Comparison of ENCODE assay signal across 8 cellular contexts in genomic region chr20:63497946-63498935, GRCh38. TPM values are rescaled to one million over a fixed set of nuclear protein-coding genes. Genes with fewer than 3 reads are reported as not detected.
DNase-seq lines count a peak whose midpoint lies in the region; ATAC-seq and TF ChIP-seq lines count a peak whose summit lies in the region.

No MANE protein-coding gene starts in this region.

- H3K9me2 ChIP-seq in MM.1S (replicated peaks; ENCODE audit: insufficient read depth, low read length) = no peaks in the 10 kb centered on the region

- ATAC-seq in upper lobe of left lung (ENCODE audit: low FRiP score in 2 of 2) = no peak

- no peaks in the 10 kb centered on the region for H3K79me2 ChIP-seq in MM.1S (ENCODE audit: low read length)

- no peaks in the 10 kb centered on the region for H3K9me3 ChIP-seq in iPS-20b (ENCODE audit: insufficient read depth, low read depth, low read length)
- no peaks in the 10 kb centered on the region for H3K9me3 ChIP-seq in upper lobe of left lung
- no peaks in the 10 kb centered on the region for H3K9me3 ChIP-seq in MM.1S (replicated peaks; ENCODE audit: insufficient read depth, low read length)
- no peaks in the 10 kb centered on the region for H3K9me3 ChIP-seq in tibial artery

- H3K27me3 ChIP-seq in iPS-20b (ENCODE audit: insufficient read depth, low read length) (peaks cover 55% of the 10 kb centered on the region), upper lobe of left lung (peaks cover 0 to 43% (median 24%) of the 10 kb centered on the region in 4 donors), MM.1S (replicated peaks; ENCODE audit: insufficient read depth, low read length) (peaks cover 59% of the 10 kb centered on the region), tibial artery (peaks cover 0 to 95% of the 10 kb centered on the region in 2 donors)

- peaks cover 2% of the 10 kb centered on the region for H3K27me3 Mint-ChIP-seq in activated naive CD8-positive, alpha-beta T cell
- H3K27me3 Mint-ChIP-seq in activated naive CD8-positive, alpha-beta T cell treated with anti-CD3 and anti-CD28 coated beads for 36 hours = peaks cover 21% of the 10 kb centered on the region
- H3K27me3 Mint-ChIP-seq in activated T-helper 2 cell treated with anti-CD3 and anti-CD28 coated beads, Interferon-gamma antibody, Interleukin-2, Interleukin-4, amounts not matched to agents 10 μg/mL and 5 μg/mL and 100 μg/mL, durations not matched to agents 14 hours and 24 hours and 36 hours (ENCODE audit: low read depth) = peaks cover 19% of the 10 kb centered on the region

- H3K27ac Mint-ChIP-seq in activated naive CD8-positive, alpha-beta T cell = no peak overlapping the region
- no peak overlapping the region for H3K27ac Mint-ChIP-seq in activated naive CD8-positive, alpha-beta T cell treated with anti-CD3 and anti-CD28 coated beads for 36 hours
- no peak overlapping the region for H3K27ac Mint-ChIP-seq in activated T-helper 2 cell treated with anti-CD3 and anti-CD28 coated beads, Interferon-gamma antibody, Interleukin-2, Interleukin-4, amounts not matched to agents 10 μg/mL and 5 μg/mL and 100 μg/mL, durations not matched to agents 14 hours and 24 hours and 36 hours

- H3K27ac ChIP-seq in angular gyrus (ENCODE audit: low read depth, low read length) (peak overlapping the region; percentile 40), iPS-20b (ENCODE audit: low read length) (no peak overlapping the region), upper lobe of left lung (no peak overlapping the region), MM.1S (ENCODE audit: low read length) (no peak overlapping the region), tibial artery (no peak overlapping the region)

- H3K4me3 ChIP-seq in iPS-20b (ENCODE audit: low read length) (peak overlapping the region; percentile 47; the same call in 1 of the 2 replicates), upper lobe of left lung (peak overlapping the region in 3 of 4 donors; percentile 36 to 49 (median 47)), MM.1S (ENCODE audit: low read length) (no peak overlapping the region), tibial artery (peak overlapping the region in 1 of 2 donors; percentile 41)

- peaks cover 2% of the 10 kb centered on the region for H3K4me1 Mint-ChIP-seq in activated naive CD8-positive, alpha-beta T cell (ENCODE audit: low read depth)
- peaks cover 4% of the 10 kb centered on the region for H3K4me1 Mint-ChIP-seq in activated naive CD8-positive, alpha-beta T cell treated with anti-CD3 and anti-CD28 coated beads for 36 hours
- peaks cover 2% of the 10 kb centered on the region for H3K4me1 Mint-ChIP-seq in activated T-helper 2 cell treated with anti-CD3 and anti-CD28 coated beads, Interferon-gamma antibody, Interleukin-2, Interleukin-4, amounts not matched to agents 10 μg/mL and 5 μg/mL and 100 μg/mL, durations not matched to agents 14 hours and 24 hours and 36 hours (ENCODE audit: low read depth)

- intact Hi-C loops in activated T-helper 2 cell treated with anti-CD3 and anti-CD28 coated beads, Interferon-gamma antibody, Interleukin-2, Interleukin-4, amounts not matched to agents 10 μg/mL and 5 μg/mL and 100 μg/mL, durations not matched to agents 14 hours and 24 hours and 36 hours (cut with micrococcal nuclease) = loop anchor here (2.0 kb wide), 1 partner anchor 63 kb away; no protein-coding TSS in a partner anchor
- intact Hi-C loops in tibial artery (cut with DNase I; ENCODE audit: low total_unique reads) = no loop called here

- H3K9ac ChIP-seq in iPS-20b (ENCODE audit: low read depth, low read length) (no peak overlapping the region), MM.1S (ENCODE audit: low read length) (no peak overlapping the region)

- no peak overlapping the region for H2AFZ ChIP-seq in MM.1S (ENCODE audit: low read length)

- H4K20me1 ChIP-seq in MM.1S (ENCODE audit: insufficient read depth, low read length) = no peaks in the 10 kb centered on the region

- no peak for DNase-seq in activated naive CD8-positive, alpha-beta T cell treated with anti-CD3 and anti-CD28 coated beads for 36 hours
- DNase-seq in upper lobe of left lung (peak; percentile 37 to 81), MM.1S (no peak), tibial artery (no peak)
- no peak for DNase-seq in activated T-helper 2 cell treated with anti-CD3 and anti-CD28 coated beads, Interferon-gamma antibody, Interleukin-2, Interleukin-4, amounts not matched to agents 10 μg/mL and 5 μg/mL and 100 μg/mL, durations not matched to agents 14 hours and 24 hours and 36 hours (ENCODE audit: low spot score)

- H3K4me1 ChIP-seq in iPS-20b (ENCODE audit: insufficient read depth, low read length) (no peaks in the 10 kb centered on the region; the same call in 1 of the 2 replicates), upper lobe of left lung (peaks cover 21 to 37% (median 23%) of the 10 kb centered on the region in 4 donors), MM.1S (ENCODE audit: low read length) (peaks cover 8% of the 10 kb centered on the region), tibial artery (peaks cover 0 to 35% (median 28%) of the 10 kb centered on the region in 4 donors)

- H3K9me3 Mint-ChIP-seq in activated naive CD8-positive, alpha-beta T cell (ENCODE audit: low read depth) = no peaks in the 10 kb centered on the region
- H3K9me3 Mint-ChIP-seq in activated naive CD8-positive, alpha-beta T cell treated with anti-CD3 and anti-CD28 coated beads for 36 hours = no peaks in the 10 kb centered on the region
- H3K9me3 Mint-ChIP-seq in activated T-helper 2 cell treated with anti-CD3 and anti-CD28 coated beads, Interferon-gamma antibody, Interleukin-2, Interleukin-4, amounts not matched to agents 10 μg/mL and 5 μg/mL and 100 μg/mL, durations not matched to agents 14 hours and 24 hours and 36 hours = no peaks in the 10 kb centered on the region

- 9% methylated on average over 7 of the region's 60 CpGs; no CpG with 5 or more reads in 1 of the 2 donors for WGBS in upper lobe of left lung, 2 donors

- no peak for TF ChIP-seq CTCF in upper lobe of left lung (IDR thresholded peaks at IDR 0.05)
- TF ChIP-seq CTCF in MM.1S (IDR thresholded peaks at IDR 0.05; ENCODE audit: low read length) = no peak
- no peak for TF ChIP-seq CTCF in tibial artery (IDR thresholded peaks at IDR 0.05)

- H3K36me3 Mint-ChIP-seq in activated naive CD8-positive, alpha-beta T cell = no peaks in the 10 kb centered on the region
- no peaks in the 10 kb centered on the region for H3K36me3 Mint-ChIP-seq in activated naive CD8-positive, alpha-beta T cell treated with anti-CD3 and anti-CD28 coated beads for 36 hours
- H3K36me3 Mint-ChIP-seq in activated T-helper 2 cell treated with anti-CD3 and anti-CD28 coated beads, Interferon-gamma antibody, Interleukin-2, Interleukin-4, amounts not matched to agents 10 μg/mL and 5 μg/mL and 100 μg/mL, durations not matched to agents 14 hours and 24 hours and 36 hours (ENCODE audit: low read depth) = no peaks in the 10 kb centered on the region

- peak overlapping the region; percentile 44 for H3K4me3 Mint-ChIP-seq in activated naive CD8-positive, alpha-beta T cell
- no peak overlapping the region for H3K4me3 Mint-ChIP-seq in activated naive CD8-positive, alpha-beta T cell treated with anti-CD3 and anti-CD28 coated beads for 36 hours
- no peak overlapping the region for H3K4me3 Mint-ChIP-seq in activated T-helper 2 cell treated with anti-CD3 and anti-CD28 coated beads, Interferon-gamma antibody, Interleukin-2, Interleukin-4, amounts not matched to agents 10 μg/mL and 5 μg/mL and 100 μg/mL, durations not matched to agents 14 hours and 24 hours and 36 hours (ENCODE audit: low read depth)

- H3K36me3 ChIP-seq in iPS-20b (ENCODE audit: insufficient read depth, low read depth, low read length) = no peaks in the 10 kb centered on the region
- H3K36me3 ChIP-seq in upper lobe of left lung = no peaks in the 10 kb centered on the region
- no peaks in the 10 kb centered on the region for H3K36me3 ChIP-seq in MM.1S (replicated peaks; ENCODE audit: insufficient read depth, low read length)
- no peaks in the 10 kb centered on the region for H3K36me3 ChIP-seq in tibial artery

- TF ChIP-seq EP300 in upper lobe of left lung (IDR thresholded peaks at IDR 0.05) = no peak

- no peak for TF ChIP-seq POLR2A in upper lobe of left lung (IDR thresholded peaks at IDR 0.05)

- no peak overlapping the region for H3K4me2 ChIP-seq in MM.1S (ENCODE audit: low read depth, low read length)

- H3F3A ChIP-seq in MM.1S (ENCODE audit: insufficient read depth, low read length) = no peaks in the 10 kb centered on the region

RNA-seq across cellular contexts. Expression of gene EEF1A2, which starts 0.6 kb away (rescaled TPM):
- under 1 TPM in 1 of 2 experiments, not detected in 1; 0.27 TPM for total RNA-seq in activated naive CD8-positive, alpha-beta T cell treated with anti-CD3 and anti-CD28 coated beads for 36 hours
- total RNA-seq in upper lobe of left lung = 1 to 10 TPM in 2 of 6 donors, under 1 TPM in 2, not detected in 2; 0.61 to 1.6 (median 1.1) TPM
- total RNA-seq in activated T-helper 2 cell treated with anti-CD3 and anti-CD28 coated beads, Interferon-gamma antibody, Interleukin-2, Interleukin-4, amounts not matched to agents 10 μg/mL and 5 μg/mL and 100 μg/mL, durations not matched to agents 14 hours and 24 hours and 36 hours = 1.4 and 2.4 TPM in 2 replicates

RNA-seq across cellular contexts. Expression of gene PPDPF, which starts 22.3 kb away (rescaled TPM):
- 100 to 1,000 TPM; 128 to 136 TPM for total RNA-seq in activated naive CD8-positive, alpha-beta T cell treated with anti-CD3 and anti-CD28 coated beads for 36 hours
- total RNA-seq in upper lobe of left lung = 100 to 1,000 TPM in 5 of 6 donors, 10 to 100 TPM in 1; 91.1 to 468 (median 416) TPM
- total RNA-seq in activated T-helper 2 cell treated with anti-CD3 and anti-CD28 coated beads, Interferon-gamma antibody, Interleukin-2, Interleukin-4, amounts not matched to agents 10 μg/mL and 5 μg/mL and 100 μg/mL, durations not matched to agents 14 hours and 24 hours and 36 hours = 135 and 143 TPM in 2 replicates

RNA-seq across cellular contexts. Expression of gene KCNQ2, which starts 25.8 kb away (rescaled TPM):
- under 1 TPM in 1 of 2 experiments, not detected in 1; 0.19 TPM for total RNA-seq in activated naive CD8-positive, alpha-beta T cell treated with anti-CD3 and anti-CD28 coated beads for 36 hours
- total RNA-seq in upper lobe of left lung = under 1 TPM in 1 of 6 donors, not detected in 5; 0.66 TPM
- total RNA-seq in activated T-helper 2 cell treated with anti-CD3 and anti-CD28 coated beads, Interferon-gamma antibody, Interleukin-2, Interleukin-4, amounts not matched to agents 10 μg/mL and 5 μg/mL and 100 μg/mL, durations not matched to agents 14 hours and 24 hours and 36 hours = not detected in 2 replicates

RNA-seq across cellular contexts. Expression of gene PTK6, which starts 38.9 kb away (rescaled TPM):
- under 1 TPM; 0.16 to 0.26 TPM for total RNA-seq in activated naive CD8-positive, alpha-beta T cell treated with anti-CD3 and anti-CD28 coated beads for 36 hours
- 1 to 10 TPM; 3.3 to 9.8 (median 6.0) TPM for total RNA-seq in upper lobe of left lung
- total RNA-seq in activated T-helper 2 cell treated with anti-CD3 and anti-CD28 coated beads, Interferon-gamma antibody, Interleukin-2, Interleukin-4, amounts not matched to agents 10 μg/mL and 5 μg/mL and 100 μg/mL, durations not matched to agents 14 hours and 24 hours and 36 hours = 0.32 and 0.46 TPM in 2 replicates

RNA-seq across cellular contexts. Expression of gene SRMS, which starts 49.3 kb away (rescaled TPM):
- total RNA-seq in activated naive CD8-positive, alpha-beta T cell treated with anti-CD3 and anti-CD28 coated beads for 36 hours = not detected
- not detected for total RNA-seq in upper lobe of left lung
- not detected in 2 replicates for total RNA-seq in activated T-helper 2 cell treated with anti-CD3 and anti-CD28 coated beads, Interferon-gamma antibody, Interleukin-2, Interleukin-4, amounts not matched to agents 10 μg/mL and 5 μg/mL and 100 μg/mL, durations not matched to agents 14 hours and 24 hours and 36 hours

Comparison
In these comparisons a context has a peak if more than half of its experiments do, and no peak if none do; other contexts are left out.
1. DNase-seq: peak in upper lobe of left lung (2 of 2); none in activated naive CD8-positive, alpha-beta T cell treated with anti-CD3 and anti-CD28 coated beads for 36 hours (single experiment), activated T-helper 2 cell treated with anti-CD3 and anti-CD28 coated beads, Interferon-gamma antibody, Interleukin-2, Interleukin-4, amounts not matched to agents 10 μg/mL and 5 μg/mL and 100 μg/mL, durations not matched to agents 14 hours and 24 hours and 36 hours (single experiment), MM.1S (single experiment) and tibial artery (0 of 2).